Comparison of ENCODE assay signal across 1 cellular context in the genomic region with DNA sequence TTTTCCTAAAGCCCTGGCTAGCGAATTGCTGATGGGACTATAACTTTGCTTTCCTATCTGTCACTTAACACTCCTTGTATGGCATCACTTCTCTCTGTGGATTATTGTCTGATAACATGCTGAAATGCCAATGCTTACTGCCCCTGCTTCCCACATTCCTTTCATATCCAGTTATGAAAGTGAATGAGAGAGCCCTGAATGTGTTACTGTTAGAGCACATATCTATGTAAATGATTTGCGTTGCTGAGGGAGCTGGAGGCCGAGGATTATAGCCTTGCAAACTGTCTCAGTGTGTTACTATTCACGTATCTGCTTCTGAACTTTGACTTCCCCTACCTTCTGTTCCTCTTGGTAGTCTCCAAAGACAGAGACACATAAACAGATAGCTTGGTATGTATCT.
TF ChIP-seq lines count a peak whose summit lies in the region.

No MANE protein-coding gene starts in this region.

TF ChIP-seq in SK-N-SH, 30 proteins besides CTCF, POLR2A, EP300 and RAD21 (continued from another document):
- TF ChIP-seq MXI1 (IDR thresholded peaks at IDR 0.05; ENCODE audit: low read depth, low read length) (no peak), FOXM1 (IDR thresholded peaks at IDR 0.05; ENCODE audit: low read depth) (no peak), SMC3 (IDR thresholded peaks at IDR 0.05; ENCODE audit: low read depth, low read length) (no peak), TAF1 (IDR thresholded peaks at IDR 0.05; ENCODE audit: borderline replicate concordance, low read depth, low read length) (no peak), NFIC (IDR thresholded peaks at IDR 0.05; ENCODE audit: borderline replicate concordance) (no peak), JUND (IDR thresholded peaks at IDR 0.05) (no peak), GABPA (IDR thresholded peaks at IDR 0.05; ENCODE audit: low read depth) (no peak)
